In genomic region chr6:28209753-28210535, GRCh38 we compare ENCODE assay signal across 33 cellular contexts. TPM values are rescaled to one million over a fixed set of nuclear protein-coding genes. Genes with fewer than 3 reads are reported as not detected.
A peak's percentile ranks its signal among the peaks of the same experiment; 100 is the strongest.
DNase-seq lines count a peak whose midpoint lies in the region; ATAC-seq, FAIRE-seq and TF ChIP-seq lines count a peak whose summit lies in the region.
"Had no signal": no experiment of that assay in that cellular context is flagged by ENCODE, and none has a peak within 500 bp of the region (broad histone marks: within the 10 kb centered on the region; RNA-seq: fewer than 3 reads in every experiment).

No MANE protein-coding gene starts in this region.

- peaks cover 18% of the 10 kb centered on the region for H3K4me1 Mint-ChIP-seq in GM23338

- H3K27me3 ChIP-seq in GM23338 (ENCODE audit: insufficient read depth) (peaks cover 90% of the 10 kb centered on the region), SJCRH30 (no peaks in the 10 kb centered on the region), foreskin keratinocyte (peaks cover 45% of the 10 kb centered on the region), sigmoid colon (peaks cover 45 to 98% (median 77%) of the 10 kb centered on the region in 3 donors)
- H3K27me3 ChIP-seq: vagina had no signal

- ATAC-seq in GM23338, result no peak
- no peak for ATAC-seq in foreskin keratinocyte
- ATAC-seq in Right ventricle myocardium inferior, result no peak
- ATAC-seq: heart left ventricle; natural killer cell treated with Interleukin-12 subunit alpha and Interleukin-12 subunit beta and Interleukin-15 and Interleukin-18, amount 100 ng/mL, for 72 hours; sciatic nerve had no signal

- intact Hi-C loops in Right ventricle myocardium inferior (cut with DNase I), result no loop called here
- intact Hi-C loops in sigmoid colon (cut with DNase I), result no loop called here

- H3K79me2 ChIP-seq in GM23338 (replicated peaks; ENCODE audit: insufficient read depth), result no peaks in the 10 kb centered on the region

- no peak overlapping the region for H3K27ac ChIP-seq in GM23338 (ENCODE audit: low read depth)
- H3K27ac ChIP-seq in SJCRH30, result no peak overlapping the region
- H3K27ac ChIP-seq in foreskin keratinocyte, result no peak overlapping the region
- no peak overlapping the region for H3K27ac ChIP-seq in sigmoid colon
- H3K27ac ChIP-seq: adrenal gland, esophagus muscularis mucosa, heart left ventricle, prostate gland, SK-N-MC, tibial artery, vagina had no signal

- no peak for TF ChIP-seq POLR2A in sigmoid colon (IDR thresholded peaks at IDR 0.05)

- H2AFZ ChIP-seq in GM23338, result no peak overlapping the region

- peaks cover 5% of the 10 kb centered on the region; the same call in 1 of the 2 replicates for H4K20me1 ChIP-seq in GM23338 (replicated peaks; ENCODE audit: insufficient read depth)

- H3K27me3 Mint-ChIP-seq in GM23338 (ENCODE audit: insufficient read depth, low read depth, poor library complexity), result peaks cover 76% of the 10 kb centered on the region

- no peak overlapping the region for H3K4me3 Mint-ChIP-seq in GM23338
- H3K4me3 Mint-ChIP-seq: activated CD4-positive, alpha-beta memory T cell treated with anti-CD3 and anti-CD28 coated beads, Interleukin-2, amount 10 ng/mL, durations not matched to agents 7 days and 5 days; activated naive CD4-positive, alpha-beta T cell treated with anti-CD3 and anti-CD28 coated beads, Interleukin-2, amount 10 ng/mL, durations not matched to agents 7 days and 5 days; CD4-positive, alpha-beta memory T cell; dendritic cell treated with granulocyte-macrophage colony-stimulating factor and Interleukin-4, amounts not matched to agents 40 ng/mL and 50 ng/mL, for 4 days; endodermal cell; natural killer cell treated with Interleukin-12 subunit alpha and Interleukin-12 subunit beta and Interleukin-15 and Interleukin-18, amount 100 ng/mL, for 72 hours; T-helper 1 cell treated with Interleukin-12 subunit alpha and Interleukin-12 subunit beta and Interleukin-4 antibody, amounts not matched to agents 30 μg/mL and 1 μg/mL, for 36 hours had no signal

- H3K4me1 ChIP-seq in GM23338 (ENCODE audit: insufficient read depth) (peaks cover 19% of the 10 kb centered on the region), SJCRH30 (peaks cover 8% of the 10 kb centered on the region), foreskin keratinocyte (peaks cover 4% of the 10 kb centered on the region), sigmoid colon (peaks cover 0 to 13% (median 11%) of the 10 kb centered on the region in 4 donors)
- H3K4me1 ChIP-seq: adrenal gland, prostate gland had no signal

- TF ChIP-seq CTCF in GM23338 (conservative IDR thresholded peaks at IDR 0.05; ENCODE audit: low read depth in 2 of 2) (no peak), foreskin keratinocyte (conservative IDR thresholded peaks at IDR 0.05) (no peak), D721Med (IDR thresholded peaks at IDR 0.05; ENCODE audit: insufficient read depth, missing control alignments) (no peak), sigmoid colon (IDR thresholded peaks at IDR 0.05) (no peak)

- H3K9me3 ChIP-seq in SJCRH30 (replicated peaks) (no peaks in the 10 kb centered on the region), sigmoid colon (no peaks in the 10 kb centered on the region)
- H3K9me3 ChIP-seq: adrenal gland, heart left ventricle, prostate gland, tibial artery, vagina had no signal

- H3K36me3 Mint-ChIP-seq in GM23338 (ENCODE audit: low read depth), result no peaks in the 10 kb centered on the region

- 0 out of 2 replicates have a peak, but pooled peaks cover 4% of the 10 kb centered on the region for H3F3A ChIP-seq in GM23338 (replicated peaks; ENCODE audit: low read depth)

- WGBS in sigmoid colon, 2 donors, result 45 to 69% methylated on average over 7 of the region's 7 CpGs

- DNase-seq in DMS 273 (lab: John Stamatoyannopoulos, UW; ENCODE audit: unreplicated experiment), result peak; percentile 52
- DNase-seq in GM23338 (ENCODE audit: low spot score), result no peak
- DNase-seq in SJCRH30, result peak; percentile 42 to 64
- DNase-seq in foreskin keratinocyte, result peak; percentile 21 to 41
- DNase-seq in OCI-M1 (lab: John Stamatoyannopoulos, UW), result no peak
- DNase-seq in D721Med (ENCODE audit: insufficient read length, low spot score), result no peak
- DNase-seq in Right ventricle myocardium inferior (ENCODE audit: missing footprints), result no peak
- DNase-seq in sigmoid colon, result no peak
- DNase-seq: activated CD4-positive, alpha-beta memory T cell treated with anti-CD3 and anti-CD28 coated beads, Interleukin-2, amount 10 ng/mL, durations not matched to agents 7 days and 5 days; activated CD4-positive, CD25-positive, alpha-beta regulatory T cell treated with anti-CD3 and anti-CD28 coated beads, Interleukin-2, amount 50 U/mL, for 72 hours; activated naive CD4-positive, alpha-beta T cell treated with anti-CD3 and anti-CD28 coated beads, Interleukin-2, amount 10 ng/mL, durations not matched to agents 7 days and 5 days; adrenal gland; CD4-positive, alpha-beta memory T cell; DMS153; endodermal cell; foreskin fibroblast; heart left ventricle; IMR-90; NCI-H1105; NCI-H187 treated with DMSO at 0.1 percent for 48 hours; occipital lobe; RPMI8226; stimulated activated CD4-positive, alpha-beta T cell treated with anti-CD3 and anti-CD28 coated beads, Interleukin-4, amount 100 ng/mL, for 4 hours; tibial artery had no signal

- no peak overlapping the region for H3K4me2 ChIP-seq in GM23338

- H3K27ac Mint-ChIP-seq in GM23338, result no peak overlapping the region
- H3K27ac Mint-ChIP-seq: activated CD4-positive, alpha-beta memory T cell treated with anti-CD3 and anti-CD28 coated beads, Interleukin-2, amount 10 ng/mL, durations not matched to agents 7 days and 5 days; activated naive CD4-positive, alpha-beta T cell treated with anti-CD3 and anti-CD28 coated beads, Interleukin-2, amount 10 ng/mL, durations not matched to agents 7 days and 5 days; CD4-positive, alpha-beta memory T cell; dendritic cell treated with granulocyte-macrophage colony-stimulating factor and Interleukin-4, amounts not matched to agents 40 ng/mL and 50 ng/mL, for 4 days; endodermal cell; natural killer cell treated with Interleukin-12 subunit alpha and Interleukin-12 subunit beta and Interleukin-15 and Interleukin-18, amount 100 ng/mL, for 72 hours; T-helper 1 cell treated with Interleukin-12 subunit alpha and Interleukin-12 subunit beta and Interleukin-4 antibody, amounts not matched to agents 30 μg/mL and 1 μg/mL, for 36 hours had no signal

- no peak for FAIRE-seq in D721Med (lab: Jason Lieb, UNC)

- no peaks in the 10 kb centered on the region for H3K9me2 ChIP-seq in GM23338 (ENCODE audit: insufficient read depth)

- TF ChIP-seq EP300 in sigmoid colon (IDR thresholded peaks at IDR 0.05), result no peak

- no peaks in the 10 kb centered on the region for H3K36me3 ChIP-seq in GM23338 (ENCODE audit: insufficient read depth)
- H3K36me3 ChIP-seq in SJCRH30, result no peaks in the 10 kb centered on the region
- H3K36me3 ChIP-seq in sigmoid colon, result no peaks in the 10 kb centered on the region
- H3K36me3 ChIP-seq: adrenal gland, esophagus muscularis mucosa, heart left ventricle, prostate gland, tibial artery, vagina had no signal

- H3K9me3 Mint-ChIP-seq in GM23338, result peaks cover 3% of the 10 kb centered on the region; the same call in 2 of the 3 replicates
- H3K9me3 Mint-ChIP-seq: dendritic cell treated with granulocyte-macrophage colony-stimulating factor and Interleukin-4, amounts not matched to agents 40 ng/mL and 50 ng/mL, for 4 days; endodermal cell; natural killer cell treated with Interleukin-12 subunit alpha and Interleukin-12 subunit beta and Interleukin-15 and Interleukin-18, amount 100 ng/mL, for 72 hours had no signal

- H3K4me3 ChIP-seq in GM23338 (no peak overlapping the region), SJCRH30 (peak overlapping the region; percentile 10; the same call in 1 of the 2 replicates), sigmoid colon (no peak overlapping the region)
- H3K4me3 ChIP-seq: adrenal gland, esophagus muscularis mucosa, heart left ventricle, lung, prostate gland, SK-N-MC, tibial artery, vagina had no signal

TF ChIP-seq in GM23338, 12 proteins besides CTCF, POLR2A, EP300 and RAD21 (continues in another document):
- TF ChIP-seq STAT1 (IDR thresholded peaks at IDR 0.05; ENCODE audit: unreplicated experiment), result no peak
- no peak for TF ChIP-seq ZNF114 (CRISPR knock-in tag; IDR thresholded peaks at IDR 0.05)
- no peak for TF ChIP-seq EZH2phosphoT487 (IDR thresholded peaks at IDR 0.05; ENCODE audit: unreplicated experiment)

RNA-seq across cellular contexts. Expression of gene ZSCAN9, which starts 15.1 kb away (rescaled TPM):
- total RNA-seq in GM23338 (2014; rRNA removed; shearing (Covaris generic)), result 10.9 and 11.9 TPM in 2 replicates
- 10.0 and 10.9 TPM in 2 replicates for polyA plus RNA-seq in GM23338 (2016; fragmentation: Nextera tagmentation; extraction: Ambion mirVana)
- total RNA-seq in SJCRH30 (2014; rRNA removed; shearing (Covaris generic)), result 14.0 and 15.5 TPM in 2 replicates
- total RNA-seq in foreskin keratinocyte, result 6.9 and 7.5 TPM in 2 replicates
- polyA plus RNA-seq in foreskin keratinocyte, result 4.9 and 5.5 TPM in 2 replicates
- total RNA-seq in Right ventricle myocardium inferior, result 9.4 TPM
- total RNA-seq in sigmoid colon, result 10 to 100 TPM; 14.0 to 15.1 (median 14.8) TPM
- polyA plus RNA-seq in sigmoid colon, result 1 to 10 TPM; 1.8 to 6.2 (median 3.6) TPM

RNA-seq across cellular contexts. Expression of gene ZKSCAN4, which starts 42.1 kb away (rescaled TPM):
- 5.7 and 5.9 TPM in 2 replicates for total RNA-seq in GM23338 (2014; rRNA removed; shearing (Covaris generic))
- polyA plus RNA-seq in GM23338 (2016; fragmentation: Nextera tagmentation; extraction: Ambion mirVana), result 2.8 and 3.1 TPM in 2 replicates
- 4.4 and 4.8 TPM in 2 replicates for total RNA-seq in SJCRH30 (2014; rRNA removed; shearing (Covaris generic))
- 3.8 and 4.2 TPM in 2 replicates for total RNA-seq in foreskin keratinocyte
- 2.2 and 2.4 TPM in 2 replicates for polyA plus RNA-seq in foreskin keratinocyte
- 2.5 TPM for total RNA-seq in Right ventricle myocardium inferior
- total RNA-seq in sigmoid colon, result 1 to 10 TPM; 1.5 to 6.1 (median 4.7) TPM
- 1 to 10 TPM; 1.8 to 3.1 (median 2.3) TPM for polyA plus RNA-seq in sigmoid colon

RNA-seq across cellular contexts. Expression of gene NKAPL, which starts 49.2 kb away (rescaled TPM):
- total RNA-seq in GM23338 (2014; rRNA removed; shearing (Covaris generic)), result 0.16 and 1.6 TPM in 2 replicates
- 2.9 and 3.2 TPM in 2 replicates for polyA plus RNA-seq in GM23338 (2016; fragmentation: Nextera tagmentation; extraction: Ambion mirVana)
- not detected in 2 replicates for total RNA-seq in SJCRH30 (2014; rRNA removed; shearing (Covaris generic))
- 1.3 and 1.7 TPM in 2 replicates for total RNA-seq in foreskin keratinocyte
- polyA plus RNA-seq in foreskin keratinocyte, result 1.4 and 1.8 TPM in 2 replicates
- 7.4 TPM for total RNA-seq in Right ventricle myocardium inferior
- total RNA-seq in sigmoid colon, result 1 to 10 TPM; 2.6 to 7.5 (median 3.8) TPM
- under 1 TPM in 2 of 3 donors, not detected in 1; 0.55 to 0.60 TPM for polyA plus RNA-seq in sigmoid colon
- total RNA-seq: activated CD4-positive, alpha-beta memory T cell treated with anti-CD3 and anti-CD28 coated beads, Interleukin-2, amount 10 ng/mL, durations not matched to agents 7 days and 5 days; vagina had no signal

RNA-seq across cellular contexts. Expression of gene ZSCAN26, which starts 57.0 kb away (rescaled TPM):
- total RNA-seq in GM23338 (2014; rRNA removed; shearing (Covaris generic)), result 10.2 and 13.0 TPM in 2 replicates
- polyA plus RNA-seq in GM23338 (2016; fragmentation: Nextera tagmentation; extraction: Ambion mirVana) (3.5 and 6.5 TPM in 2 replicates), foreskin keratinocyte (4.3 and 4.5 TPM in 2 replicates), sigmoid colon (1 to 10 TPM; 2.8 to 6.3 (median 6.0) TPM)
- total RNA-seq in SJCRH30 (2014; rRNA removed; shearing (Covaris generic)), result 12.1 and 12.7 TPM in 2 replicates
- total RNA-seq in foreskin keratinocyte (7.4 and 10.1 TPM in 2 replicates), Right ventricle myocardium inferior (11.1 TPM), sigmoid colon (10 to 100 TPM; 25.5 to 29.4 (median 27.6) TPM)

Comparison
In these comparisons a context has a peak if more than half of its experiments do, and no peak if none do; other contexts are left out.
1. DNase-seq: peak in DMS 273 (single experiment), SJCRH30 (2 of 2) and foreskin keratinocyte (2 of 2); none in GM23338 (single experiment), OCI-M1 (single experiment), D721Med (single experiment), Right ventricle myocardium inferior (single experiment) and sigmoid colon (single experiment).